Comparison of ENCODE assay signal across 8 cellular contexts in genomic region chr14:70255071-70256057, GRCh38.
DNase-seq lines count a peak whose midpoint lies in the region; ATAC-seq and TF ChIP-seq lines count a peak whose summit lies in the region.
"Not testable (repeated sequence)": the region's sequence is repeated elsewhere in the genome, so short reads cannot be mapped to it uniquely, and the experiment has no call there.

No MANE protein-coding gene starts in this region.

- H3K9me3 Mint-ChIP-seq in CD8-positive, alpha-beta memory T cell; glutamatergic neuron (ENCODE audit: unreplicated experiment); stimulated activated naive B cell treated with anti-CD40 and anti-IgM and Interleukin-4, amounts not matched to agents 10 μg/mL and 1 μg/mL and 100 μg/mL, for 72 hours: not testable (repeated sequence)
- peaks cover 0 to 22% (median 7%) of the 10 kb centered on the region in 11 donors for H3K9me3 Mint-ChIP-seq in naive thymus-derived CD4-positive, alpha-beta T cell

- H3K9me3 ChIP-seq in CD8-positive, alpha-beta memory T cell (ENCODE audit: low read length); naive thymus-derived CD4-positive, alpha-beta T cell (ENCODE audit: control insufficient read depth in 2 of 3, low read length in 3 of 3): not testable (repeated sequence)

- intact Hi-C loops in naive thymus-derived CD4-positive, alpha-beta T cell (cut with micrococcal nuclease): loop anchor here in 1 of 2 donors (1.0 kb wide), 1 partner anchor 104 kb away; the partner anchor contains the start of gene COX16

- H3K4me1 Mint-ChIP-seq in CD8-positive, alpha-beta memory T cell; glutamatergic neuron (ENCODE audit: low read depth, unreplicated experiment); stimulated activated naive B cell treated with anti-CD40 and anti-IgM and Interleukin-4, amounts not matched to agents 10 μg/mL and 1 μg/mL and 100 μg/mL, for 72 hours: not testable (repeated sequence)
- peaks cover 4 to 15% (median 8%) of the 10 kb centered on the region in 7 donors for H3K4me1 Mint-ChIP-seq in naive thymus-derived CD4-positive, alpha-beta T cell

- H3K36me3 ChIP-seq in CD8-positive, alpha-beta memory T cell (ENCODE audit: insufficient read depth, low read length); naive thymus-derived CD4-positive, alpha-beta T cell (ENCODE audit: control insufficient read depth in 2 of 3, insufficient read depth in 3 of 3, low read length in 3 of 3): not testable (repeated sequence)

- not testable (repeated sequence) for TF ChIP-seq CTCF in HL-60 (IDR thresholded peaks at IDR 0.05; ENCODE audit: insufficient read depth, low read length); glutamatergic neuron (IDR thresholded peaks at IDR 0.05; ENCODE audit: partially characterized antibody, unreplicated experiment)

- POLR2A ChIA-PET in CD8-positive, alpha-beta memory T cell (lab: Charles Lee); naive thymus-derived CD4-positive, alpha-beta T cell (lab: Charles Lee): not testable (repeated sequence)

- peaks cover 0 to 12% (median 0%) of the 10 kb centered on the region in 3 donors for H3K36me3 Mint-ChIP-seq in CD8-positive, alpha-beta memory T cell
- not testable (repeated sequence) for H3K36me3 Mint-ChIP-seq in glutamatergic neuron (ENCODE audit: unreplicated experiment); naive thymus-derived CD4-positive, alpha-beta T cell; stimulated activated naive B cell treated with anti-CD40 and anti-IgM and Interleukin-4, amounts not matched to agents 10 μg/mL and 1 μg/mL and 100 μg/mL, for 72 hours

- peak overlapping the region in 2 of 8 donors; percentile 5 to 54 for H3K27ac Mint-ChIP-seq in CD8-positive, alpha-beta memory T cell
- H3K27ac Mint-ChIP-seq in glutamatergic neuron (ENCODE audit: unreplicated experiment); stimulated activated naive B cell treated with anti-CD40 and anti-IgM and Interleukin-4, amounts not matched to agents 10 μg/mL and 1 μg/mL and 100 μg/mL, for 72 hours: not testable (repeated sequence)
- H3K27ac Mint-ChIP-seq in naive thymus-derived CD4-positive, alpha-beta T cell: peak overlapping the region in 2 of 9 donors; percentile 45 to 75

- H3K27me3 ChIP-seq in CD8-positive, alpha-beta memory T cell (ENCODE audit: insufficient read depth, low read length, poor library complexity, severe bottlenecking): peaks cover 23% of the 10 kb centered on the region
- H3K27me3 ChIP-seq in HL-60 (ENCODE audit: insufficient read depth, poor library complexity, severe bottlenecking); naive thymus-derived CD4-positive, alpha-beta T cell (ENCODE audit: control insufficient read depth in 2 of 2, insufficient read depth in 2 of 2, low read length in 2 of 2): not testable (repeated sequence)

- not testable (repeated sequence) for H3K27ac ChIP-seq in CD8-positive, alpha-beta memory T cell (ENCODE audit: low read depth, low read length); HL-60 (replicated peaks); naive thymus-derived CD4-positive, alpha-beta T cell (ENCODE audit: low read depth, low read length)

- not testable (repeated sequence) for H3K4me3 ChIP-seq in CD8-positive, alpha-beta memory T cell (ENCODE audit: low read length); naive thymus-derived CD4-positive, alpha-beta T cell (ENCODE audit: low read length)
- peak overlapping the region; percentile 23 for H3K4me3 ChIP-seq in HL-60 (replicated peaks; ENCODE audit: insufficient read depth, low read length)

- peak in 2 of 5 donors; percentile 22 to 30 for DNase-seq in CD8-positive, alpha-beta memory T cell
- DNase-seq in HL-60 (ENCODE audit: low read depth in 1 of 2, low spot score in 1 of 2); stimulated activated naive B cell treated with anti-CD40 and anti-IgM and Interleukin-4, amounts not matched to agents 10 μg/mL and 1 μg/mL and 100 μg/mL, for 72 hours: not testable (repeated sequence)
- DNase-seq in NCI-H2227 (lab: John Stamatoyannopoulos, UW; ENCODE audit: unreplicated experiment) (peak; percentile 66), UCSD-AML1 (lab: John Stamatoyannopoulos, UW; ENCODE audit: unreplicated experiment) (peak; percentile 10), amniotic epithelial cell (ENCODE audit: low read depth) (peak; percentile 5), glutamatergic neuron (peak; percentile 71)
- DNase-seq in naive thymus-derived CD4-positive, alpha-beta T cell: peak in 8 of 9 donors; percentile 10 to 66 (median 39)

- ATAC-seq in naive thymus-derived CD4-positive, alpha-beta T cell: peak; percentile 65
- ATAC-seq in stimulated activated naive B cell treated with anti-CD40 and anti-IgM and Interleukin-4, amounts not matched to agents 10 μg/mL and 1 μg/mL and 100 μg/mL, for 72 hours (replicated peaks): peak in 1 of 2 donors; percentile 29

- not testable (repeated sequence) for H3K4me1 ChIP-seq in CD8-positive, alpha-beta memory T cell (ENCODE audit: insufficient read depth, low read length); naive thymus-derived CD4-positive, alpha-beta T cell (ENCODE audit: control insufficient read depth in 2 of 2, insufficient read depth in 2 of 2, low read length in 2 of 2)

- CTCF ChIA-PET in CD8-positive, alpha-beta memory T cell (lab: Charles Lee); naive thymus-derived CD4-positive, alpha-beta T cell (lab: Charles Lee): not testable (repeated sequence)

- H3K27me3 Mint-ChIP-seq in CD8-positive, alpha-beta memory T cell: peaks cover 49 to 75% of the 10 kb centered on the region in 2 donors
- not testable (repeated sequence) for H3K27me3 Mint-ChIP-seq in glutamatergic neuron (ENCODE audit: unreplicated experiment)
- H3K27me3 Mint-ChIP-seq in naive thymus-derived CD4-positive, alpha-beta T cell: peaks cover 57 to 70% (median 60%) of the 10 kb centered on the region in 5 donors
- peaks cover 36 to 73% of the 10 kb centered on the region in 2 donors for H3K27me3 Mint-ChIP-seq in stimulated activated naive B cell treated with anti-CD40 and anti-IgM and Interleukin-4, amounts not matched to agents 10 μg/mL and 1 μg/mL and 100 μg/mL, for 72 hours

- peak overlapping the region; percentile 60 to 87 (median 71) for H3K4me3 Mint-ChIP-seq in CD8-positive, alpha-beta memory T cell
- peak overlapping the region; percentile 74 for H3K4me3 Mint-ChIP-seq in glutamatergic neuron (ENCODE audit: unreplicated experiment)
- peak overlapping the region; percentile 69 to 89 (median 78) for H3K4me3 Mint-ChIP-seq in naive thymus-derived CD4-positive, alpha-beta T cell
- peak overlapping the region; percentile 61 to 65 for H3K4me3 Mint-ChIP-seq in stimulated activated naive B cell treated with anti-CD40 and anti-IgM and Interleukin-4, amounts not matched to agents 10 μg/mL and 1 μg/mL and 100 μg/mL, for 72 hours
